Comparison of ENCODE assay signal across 8 cellular contexts in genomic region chr1:145845514-145846161, GRCh38. TPM values are rescaled to one million over a fixed set of nuclear protein-coding genes. Genes with fewer than 3 reads are reported as not detected.
DNase-seq lines count a peak whose midpoint lies in the region; ATAC-seq, FAIRE-seq and TF ChIP-seq lines count a peak whose summit lies in the region.

NUDT17 (plus strand) TSS chr1:145845630; CDS start chr1:145845641, 11 bp downstream.

- H3K4me3 ChIP-seq in WI38 (ENCODE audit: low read depth, low read length) (peak within 1 kb of the TSS; percentile 57), cardiac fibroblast (replicated peaks in 1 of 2; ENCODE audit: low read depth in 2 of 2, low read length in 2 of 2) (peak within 1 kb of the TSS; percentile 60), kidney (ENCODE audit: low read length in 2 of 2) (peak within 1 kb of the TSS; percentile 72 to 82)

- peak within 1 kb of the TSS; percentile 78 to 82 for H3K9ac ChIP-seq in kidney (ENCODE audit: low read length in 2 of 2)

- DNase-seq in NCI-H187 (lab: John Stamatoyannopoulos, UW) = peak; percentile 81 to 82
- DNase-seq in NCI-H187 treated with DMSO at 0.1 percent for 48 hours (lab: John Stamatoyannopoulos, UW) = no peak
- DNase-seq in NCI-H2107 (lab: John Stamatoyannopoulos, UW) = peak; percentile 82
- DNase-seq in cardiac fibroblast (ENCODE audit: low read depth in 2 of 2) = peak; percentile 80
- DNase-seq in kidney = peak; percentile 94
- DNase-seq in stimulated activated CD4-positive, alpha-beta T cell treated with anti-CD3 and anti-CD28 coated beads, Interleukin-1b, Interleukin-23, amount 100 ng/mL, for 1 hour (ENCODE audit: low read depth in 2 of 2) = peak; percentile 44 to 58

- no peaks in the 10 kb centered on the region for H3K9me3 ChIP-seq in kidney (ENCODE audit: control insufficient read depth in 1 of 2, low read length in 2 of 2)

- peak within 1 kb of the TSS; percentile 48 to 66 for H3K27ac ChIP-seq in kidney (ENCODE audit: low read depth in 2 of 2, low read length in 2 of 2)

- peak; percentile 93 for TF ChIP-seq CTCF in WI38 (IDR thresholded peaks at IDR 0.05; ENCODE audit: low read depth, low read length)
- peak; percentile 96 for TF ChIP-seq CTCF in cardiac fibroblast (IDR thresholded peaks at IDR 0.05; ENCODE audit: low read depth, low read length)
- peak; percentile 79 for TF ChIP-seq CTCF in kidney (IDR thresholded peaks at IDR 0.05; ENCODE audit: borderline replicate concordance, extremely low read depth, insufficient read depth)

- H3K36me3 ChIP-seq in kidney (ENCODE audit: control insufficient read depth in 1 of 2, insufficient read depth in 2 of 2, low read length in 2 of 2) = peaks cover 27 to 30% of the 10 kb centered on the region in 2 donors

- peaks cover 5 to 11% of the 10 kb centered on the region in 2 donors for H3K4me1 ChIP-seq in kidney (ENCODE audit: control insufficient read depth in 1 of 2, insufficient read depth in 1 of 2, low read depth in 1 of 2, low read length in 2 of 2)

- intact Hi-C loops in kidney (cut with DNase I) = loop anchor here (5.0 to 10.0 kb wide), 2 partner anchors 122 to 169 kb away; no protein-coding TSS in a partner anchor

- ATAC-seq in HG02885 (IDR thresholded peaks at IDR 0.05; ENCODE audit: poor library complexity, unreplicated experiment) = peak; percentile 76

- FAIRE-seq in kidney (lab: Jason Lieb, UNC) = no peak

RNA-seq across cellular contexts. Expression of gene NUDT17, which starts in this region (rescaled TPM):
- total RNA-seq in kidney = 3.8 TPM
- 5.5 TPM for polyA plus RNA-seq in kidney (ENCODE audit: insufficient read depth, low read depth, low replicate concordance)
